ENCODE assay signal across 28 cellular contexts in genomic region chr2:162474006-162474405, GRCh38.
"Had no signal": no experiment of that assay in that cellular context is flagged by ENCODE, and none has a peak within 500 bp of the region (broad histone marks: within the 10 kb centered on the region; RNA-seq: fewer than 3 reads in every experiment).

No MANE protein-coding gene starts in this region.

- H3K36me3 ChIP-seq: Peyer's patch, SJCRH30, WERI-Rb-1 had no signal

- H3K36me3 Mint-ChIP-seq: activated naive CD4-positive, alpha-beta T cell treated with anti-CD3 and anti-CD28 coated beads, Interleukin-2, amount 10 ng/mL, durations not matched to agents 7 days and 5 days; activated naive CD8-positive, alpha-beta T cell treated with anti-CD3 and anti-CD28 coated beads for 36 hours; T-cell had no signal

- H3K27ac Mint-ChIP-seq: activated CD4-positive, alpha-beta memory T cell treated with anti-CD3 and anti-CD28 coated beads, Interleukin-2, amount 10 ng/mL, durations not matched to agents 7 days and 5 days; activated CD4-positive, alpha-beta T cell treated with anti-CD3 and anti-CD28 coated beads for 36 hours; activated naive CD4-positive, alpha-beta T cell treated with anti-CD3 and anti-CD28 coated beads, Interleukin-2, amount 10 ng/mL, durations not matched to agents 7 days and 5 days; activated naive CD8-positive, alpha-beta T cell treated with anti-CD3 and anti-CD28 coated beads for 36 hours; activated T-helper 2 cell treated with anti-CD3 and anti-CD28 coated beads, Interferon-gamma antibody, Interleukin-2, Interleukin-4, amounts not matched to agents 10 μg/mL and 5 μg/mL and 100 μg/mL, durations not matched to agents 14 hours and 24 hours and 36 hours; T-cell had no signal

- H3K27ac ChIP-seq: Peyer's patch, RWPE1, SJCRH30, WERI-Rb-1 had no signal

- H3K27me3 ChIP-seq: Peyer's patch, SJCRH30 had no signal

- H3K4me3 ChIP-seq: Peyer's patch, SJCRH30 had no signal

- H3K4me1 Mint-ChIP-seq: activated CD4-positive, alpha-beta T cell treated with anti-CD3 and anti-CD28 coated beads for 36 hours; activated naive CD4-positive, alpha-beta T cell treated with anti-CD3 and anti-CD28 coated beads, Interleukin-2, amount 10 ng/mL, durations not matched to agents 7 days and 5 days; activated naive CD8-positive, alpha-beta T cell treated with anti-CD3 and anti-CD28 coated beads for 36 hours; T-cell had no signal

- H3K4me3 Mint-ChIP-seq: activated CD4-positive, alpha-beta memory T cell treated with anti-CD3 and anti-CD28 coated beads, Interleukin-2, amount 10 ng/mL, durations not matched to agents 7 days and 5 days; activated CD4-positive, alpha-beta T cell treated with anti-CD3 and anti-CD28 coated beads for 36 hours; activated naive CD4-positive, alpha-beta T cell treated with anti-CD3 and anti-CD28 coated beads, Interleukin-2, amount 10 ng/mL, durations not matched to agents 7 days and 5 days; activated naive CD8-positive, alpha-beta T cell treated with anti-CD3 and anti-CD28 coated beads for 36 hours; T-cell had no signal

- ATAC-seq: activated CD4-positive, alpha-beta T cell treated with anti-CD3 and anti-CD28 coated beads for 36 hours had no signal

- H3K4me1 ChIP-seq: Peyer's patch had no signal

- H3K27me3 Mint-ChIP-seq: activated CD4-positive, alpha-beta T cell treated with anti-CD3 and anti-CD28 coated beads for 36 hours; activated naive CD4-positive, alpha-beta T cell treated with anti-CD3 and anti-CD28 coated beads, Interleukin-2, amount 10 ng/mL, durations not matched to agents 7 days and 5 days; activated naive CD8-positive, alpha-beta T cell treated with anti-CD3 and anti-CD28 coated beads for 36 hours; T-cell had no signal

- H3K9me3 ChIP-seq: Peyer's patch, SJCRH30 had no signal

- DNase-seq: activated CD4-positive, alpha-beta memory T cell treated with anti-CD3 and anti-CD28 coated beads, Interleukin-2, amount 10 ng/mL, durations not matched to agents 7 days and 5 days; activated CD4-positive, alpha-beta T cell treated with anti-CD3 and anti-CD28 coated beads for 36 hours; activated CD4-positive, alpha-beta T cell treated with anti-CD3 and anti-CD28 coated beads, Interleukin-2, amount 50 U/mL, for 1 hour; activated gamma-delta T cell treated with Interleukin-2 at 50 U/mL for 16 hours; activated naive CD4-positive, alpha-beta T cell treated with anti-CD3 and anti-CD28 coated beads, Interleukin-2, amount 10 ng/mL, durations not matched to agents 7 days and 5 days; activated naive CD8-positive, alpha-beta T cell treated with anti-CD3 and anti-CD28 coated beads for 36 hours; activated T-cell treated with anti-CD3 and anti-CD28 coated beads for 4 hours; activated T-cell treated with anti-CD3 and anti-CD28 coated beads, Interleukin-2, amount 50 U/mL, for 48 hours; cerebellar nuclear complex; KG1; NCI-H1048; NCI-H1417 treated with DMSO at 0.1 percent for 48 hours; NCI-H1694; NCI-H2029; NCI-H2107; NCI-H2171 treated with DMSO at 0.1 percent for 48 hours; NCI-H510A treated with DMSO at 0.1 percent for 48 hours; NCI-H748 treated with DMSO at 0.1 percent for 48 hours; NK-92 treated with Interleukin-12 subunit alpha and Interleukin-12 subunit beta, amount 100 ng/mL, for 24 hours; Peyer's patch; Right ventricle myocardium superior; T-cell; T-helper 2 cell; T1000 had no signal

- H3K9me3 Mint-ChIP-seq: activated naive CD8-positive, alpha-beta T cell treated with anti-CD3 and anti-CD28 coated beads for 36 hours had no signal
